Comparison of ENCODE assay signal across 11 cellular contexts in genomic region chrX:105701310-105702052, GRCh38.
DNase-seq lines count a peak whose midpoint lies in the region; ATAC-seq and TF ChIP-seq lines count a peak whose summit lies in the region.
"Had no signal": no experiment of that assay in that cellular context is flagged by ENCODE, and none has a peak within 500 bp of the region (broad histone marks: within the 10 kb centered on the region; RNA-seq: fewer than 3 reads in every experiment).

No MANE protein-coding gene starts in this region.

- no peak overlapping the region for H3K27ac ChIP-seq in RWPE1
- no peak overlapping the region for H3K27ac ChIP-seq in foreskin keratinocyte
- no peak overlapping the region for H3K27ac ChIP-seq in psoas muscle
- no peak overlapping the region for H3K27ac ChIP-seq in prostate gland
- H3K27ac ChIP-seq in coronary artery = no peak overlapping the region
- H3K27ac ChIP-seq: gastroesophageal sphincter, spleen had no signal

- ATAC-seq in foreskin keratinocyte = no peak
- no peak for ATAC-seq in psoas muscle
- ATAC-seq: gastroesophageal sphincter had no signal

- DNase-seq in HEK293T (ENCODE audit: extremely low spot score) = peak; percentile 7
- DNase-seq in RWPE1 (ENCODE audit: low spot score) = peak; percentile 3
- DNase-seq in foreskin keratinocyte = peak; percentile 6 to 28
- DNase-seq in psoas muscle = no peak
- no peak for DNase-seq in DMS114 treated with DMSO at 0.1 percent for 48 hours (lab: John Stamatoyannopoulos, UW; ENCODE audit: unreplicated experiment)
- no peak for DNase-seq in prostate gland (ENCODE audit: low spot score)
- DNase-seq in coronary artery (ENCODE audit: low spot score) = no peak
- DNase-seq: DND-41; spleen; stimulated activated CD8-positive, alpha-beta memory T cell treated with anti-CD3 and anti-CD28 coated beads, Interleukin-4, amount 100 ng/mL, for 48 hours had no signal

- 64 to 91% (median 86%) methylated on average over 3 of the region's 3 CpGs for WGBS in psoas muscle, 3 donors
- WGBS in prostate gland = 41% methylated on average over 3 of the region's 3 CpGs

- no peaks in the 10 kb centered on the region for H3K4me1 ChIP-seq in foreskin keratinocyte
- peaks cover 7% of the 10 kb centered on the region for H3K4me1 ChIP-seq in psoas muscle
- no peaks in the 10 kb centered on the region for H3K4me1 ChIP-seq in prostate gland (replicated peaks)
- H3K4me1 ChIP-seq: gastroesophageal sphincter, spleen had no signal

- POLR2A ChIA-PET in HEK293T (lab: Yijun Ruan, JAX) (interaction anchor here (0.6 kb wide), 1 partner anchor 542 kb away, joined by 3 read pairs; no protein-coding TSS in a partner anchor), RWPE1 (lab: Yijun Ruan, JAX; ENCODE audit: low non-redundant PET) (no interaction called here)

- intact Hi-C loops in psoas muscle (cut with DNase I) (no loop called here), prostate gland (cut with DNase I) (no loop called here)

- 0 out of 2 replicates have a peak, but pooled peaks have one; percentile 10 for TF ChIP-seq CTCF in RWPE1 (conservative IDR thresholded peaks at IDR 0.05; ENCODE audit: low read depth)
- peak; percentile 66 for TF ChIP-seq CTCF in foreskin keratinocyte (conservative IDR thresholded peaks at IDR 0.05)
- TF ChIP-seq CTCF in psoas muscle (IDR thresholded peaks at IDR 0.05) = peak; percentile 37
- no peak for TF ChIP-seq CTCF in prostate gland (IDR thresholded peaks at IDR 0.05)
- TF ChIP-seq CTCF in coronary artery (IDR thresholded peaks at IDR 0.05) = no peak

- no peaks in the 10 kb centered on the region for H3K9me3 ChIP-seq in psoas muscle
- no peaks in the 10 kb centered on the region for H3K9me3 ChIP-seq in prostate gland
- H3K9me3 ChIP-seq: gastroesophageal sphincter, spleen had no signal

- H3K27me3 ChIP-seq in foreskin keratinocyte (no peaks in the 10 kb centered on the region), psoas muscle (ENCODE audit: insufficient read depth in 3 of 3, low read length in 2 of 3) (no peaks in the 10 kb centered on the region), prostate gland (replicated peaks; ENCODE audit: insufficient read depth) (no peaks in the 10 kb centered on the region)
- H3K27me3 ChIP-seq: gastroesophageal sphincter, spleen had no signal

- H3K4me3 ChIP-seq in psoas muscle (no peak overlapping the region), prostate gland (no peak overlapping the region), coronary artery (no peak overlapping the region)
- H3K4me3 ChIP-seq: gastroesophageal sphincter, spleen had no signal

- no peak for TF ChIP-seq POLR2A in prostate gland (IDR thresholded peaks at IDR 0.05)

- CTCF ChIA-PET in HEK293T (lab: Yijun Ruan, JAX) (interaction anchor here (0.6 to 0.7 kb wide), 2 partner anchors 193 to 468 kb away, joined by 3 to 4 read pairs; no protein-coding TSS in a partner anchor), RWPE1 (lab: Yijun Ruan, JAX) (interaction anchor here (0.6 to 0.9 kb wide), 5 partner anchors 8 to 1057 kb away, joined by 3 to 9 read pairs (median 4); no protein-coding TSS in a partner anchor)

- H3K36me3 ChIP-seq in psoas muscle (ENCODE audit: insufficient read depth in 1 of 2, low read depth in 1 of 2) (no peaks in the 10 kb centered on the region), prostate gland (no peaks in the 10 kb centered on the region)
- H3K36me3 ChIP-seq: gastroesophageal sphincter, spleen had no signal

TF ChIP-seq in HEK293T, 16 proteins besides CTCF, POLR2A, EP300 and RAD21:
- TF ChIP-seq ARNT (IDR thresholded peaks at IDR 0.05) (no peak), ELF4 (IDR thresholded peaks at IDR 0.05) (no peak), L3MBTL2 (conservative IDR thresholded peaks at IDR 0.05) (no peak), SP1 (IDR thresholded peaks at IDR 0.05) (no peak), SUZ12 (IDR thresholded peaks at IDR 0.05) (no peak), HDGF (IDR thresholded peaks at IDR 0.05; ENCODE audit: borderline replicate concordance) (no peak), NFRKB (IDR thresholded peaks at IDR 0.05) (no peak), FOXK2 (IDR thresholded peaks at IDR 0.05) (no peak), LEF1 (IDR thresholded peaks at IDR 0.05; ENCODE audit: borderline replicate concordance) (no peak)
- TF ChIP-seq, protein P1, sequence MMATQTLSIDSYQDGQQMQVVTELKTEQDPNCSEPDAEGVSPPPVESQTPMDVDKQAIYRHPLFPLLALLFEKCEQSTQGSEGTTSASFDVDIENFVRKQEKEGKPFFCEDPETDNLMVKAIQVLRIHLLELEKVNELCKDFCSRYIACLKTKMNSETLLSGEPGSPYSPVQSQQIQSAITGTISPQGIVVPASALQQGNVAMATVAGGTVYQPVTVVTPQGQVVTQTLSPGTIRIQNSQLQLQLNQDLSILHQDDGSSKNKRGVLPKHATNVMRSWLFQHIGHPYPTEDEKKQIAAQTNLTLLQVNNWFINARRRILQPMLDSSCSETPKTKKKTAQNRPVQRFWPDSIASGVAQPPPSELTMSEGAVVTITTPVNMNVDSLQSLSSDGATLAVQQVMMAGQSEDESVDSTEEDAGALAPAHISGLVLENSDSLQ (IDR thresholded peaks at IDR 0.05) = no peak

Comparison
In these comparisons a context has a peak if more than half of its experiments do, and no peak if none do; other contexts are left out.
1. DNase-seq: peak in HEK293T (single experiment), RWPE1 (single experiment) and foreskin keratinocyte (2 of 2); none in psoas muscle (0 of 2), DMS114 treated with DMSO at 0.1 percent for 48 hours (single experiment), prostate gland (single experiment) and coronary artery (single experiment).
2. CTCF ChIP-seq: peak in RWPE1 (single experiment), foreskin keratinocyte (single experiment) and psoas muscle (single experiment); none in prostate gland (0 of 4) and coronary artery (single experiment).